24 cellular contexts compared by ENCODE assay signal in genomic region chr5:116023619-116024018, GRCh38. TPM values are rescaled to one million over a fixed set of nuclear protein-coding genes. Genes with fewer than 3 reads are reported as not detected.
"Had no signal": no experiment of that assay in that cellular context is flagged by ENCODE, and none has a peak within 500 bp of the region (broad histone marks: within the 10 kb centered on the region; RNA-seq: fewer than 3 reads in every experiment).

No MANE protein-coding gene starts in this region.

- DNase-seq: activated B cell treated with CpG ODN at 0.5 μM for 24 hours; activated CD4-positive, alpha-beta T cell treated with anti-CD3 and anti-CD28 coated beads for 48 hours; activated naive CD4-positive, alpha-beta T cell; activated naive CD8-positive, alpha-beta T cell treated with anti-CD3 and anti-CD28 coated beads, Interleukin-2, amount 10 ng/mL, durations not matched to agents 7 days and 5 days; brain microvascular endothelial cell; dermis blood vessel endothelial cell; effector memory CD8-positive, alpha-beta T cell; head of caudate nucleus; immature natural killer cell; mesendoderm; natural killer cell; posterior cingulate gyrus; stimulated activated CD4-positive, alpha-beta T cell treated with anti-CD3 and anti-CD28 coated beads, Interleukin-15, amount 100 ng/mL, for 24 hours; stimulated activated CD4-positive, alpha-beta T cell treated with anti-CD3 and anti-CD28 coated beads, Interleukin-4, amount 100 ng/mL, for 1 hour; stimulated activated CD8-positive, alpha-beta memory T cell treated with anti-CD3 and anti-CD28 coated beads, Interleukin-4, amount 100 ng/mL, for 48 hours; stimulated activated naive CD8-positive, alpha-beta T cell treated with anti-CD3 and anti-CD28 coated beads, Interleukin-15, Interleukin-2, amounts not matched to agents 100 U/mL and 50 U/mL, for 24 hours; SW 1271; transverse colon had no signal

- H3K9me3 ChIP-seq: transverse colon had no signal

- H3K4me3 ChIP-seq: skin epidermis, transverse colon had no signal

- H3K4me1 ChIP-seq: transverse colon had no signal

- H3K27ac ChIP-seq: brain microvascular endothelial cell, skin epidermis, transverse colon had no signal

- H3K36me3 ChIP-seq: brain microvascular endothelial cell, transverse colon had no signal

- H3K27me3 ChIP-seq: brain microvascular endothelial cell, transverse colon had no signal

- ATAC-seq: effector memory CD8-positive, alpha-beta T cell; natural killer cell; stimulated activated naive CD8-positive, alpha-beta T cell treated with anti-CD3 and anti-CD28 coated beads, Interleukin-15, Interleukin-2, amounts not matched to agents 100 U/mL and 50 U/mL, for 24 hours had no signal

RNA-seq across cellular contexts. Expression of gene ARL14EPL, which starts 8.7 kb away (rescaled TPM):
- total RNA-seq: activated B cell treated with CpG ODN at 0.5 μM for 24 hours; activated CD8-positive, alpha-beta memory T cell treated with anti-CD3 and anti-CD28 coated beads for 36 hours; activated naive CD8-positive, alpha-beta T cell treated with anti-CD3 and anti-CD28 coated beads, Interleukin-2, amount 10 ng/mL, durations not matched to agents 7 days and 5 days; cerebellum; frontal cortex; lower leg skin; natural killer cell; T-helper 2 cell treated with Interferon-gamma antibody and Interleukin-4, amounts not matched to agents 100 ng/mL and 5 ng/mL, for 36 hours; transverse colon had no signal
- polyA plus RNA-seq: immature natural killer cell had no signal
